In genomic region chr5:147162740-147163139, GRCh38 we compare ENCODE assay signal across 21 cellular contexts.
"Had no signal": no experiment of that assay in that cellular context is flagged by ENCODE, and none has a peak within 500 bp of the region (broad histone marks: within the 10 kb centered on the region; RNA-seq: fewer than 3 reads in every experiment).

No MANE protein-coding gene starts in this region.

- H3K36me3 Mint-ChIP-seq: memory B cell; naive B cell; natural killer cell treated with Interleukin-12 subunit alpha and Interleukin-12 subunit beta and Interleukin-15 and Interleukin-18, amount 100 ng/mL, for 72 hours; stimulated activated effector memory CD8-positive, alpha-beta T cell treated with anti-CD3 and anti-CD28 coated beads, Interleukin-12 subunit alpha, Interleukin-12 subunit beta, amount 100 ng/mL, for 72 hours had no signal

- H3K36me3 ChIP-seq: sigmoid colon, stomach, thyroid gland, vagina had no signal

- ATAC-seq: left lobe of liver; mucosa of descending colon; natural killer cell treated with Interleukin-12 subunit alpha and Interleukin-12 subunit beta and Interleukin-15 and Interleukin-18, amount 100 ng/mL, for 72 hours; psoas muscle; right cardiac atrium; stimulated activated effector memory CD8-positive, alpha-beta T cell treated with anti-CD3 and anti-CD28 coated beads, Interleukin-12 subunit alpha, Interleukin-12 subunit beta, amount 100 ng/mL, for 72 hours had no signal

- DNase-seq: cortex of kidney; kidney; mucosa of descending colon; naive B cell; nucleus accumbens; posterior cingulate gyrus; psoas muscle; right cardiac atrium; sigmoid colon; stimulated activated CD4-positive, alpha-beta T cell treated with anti-CD3 and anti-CD28 coated beads, Interleukin-2, amount 100 ng/mL, for 24 hours; stimulated activated CD4-positive, alpha-beta T cell treated with anti-CD3 and anti-CD28 coated beads, Interleukin-4, amount 100 ng/mL, for 24 hours; stimulated activated naive CD4-positive, alpha-beta T cell treated with Interleukin-2 at 50 U/mL for 16 hours; stomach; trophoblast cell had no signal

- H3K4me1 ChIP-seq: psoas muscle, stomach, thyroid gland, vagina had no signal

- H3K4me3 ChIP-seq: lung, mucosa of descending colon, psoas muscle, sigmoid colon, stomach, thyroid gland, vagina had no signal

- H3K4me1 Mint-ChIP-seq: memory B cell; naive B cell; stimulated activated effector memory CD8-positive, alpha-beta T cell treated with anti-CD3 and anti-CD28 coated beads, Interleukin-12 subunit alpha, Interleukin-12 subunit beta, amount 100 ng/mL, for 72 hours had no signal

- H3K27ac Mint-ChIP-seq: memory B cell; naive B cell; natural killer cell treated with Interleukin-12 subunit alpha and Interleukin-12 subunit beta and Interleukin-15 and Interleukin-18, amount 100 ng/mL, for 72 hours; stimulated activated effector memory CD8-positive, alpha-beta T cell treated with anti-CD3 and anti-CD28 coated beads, Interleukin-12 subunit alpha, Interleukin-12 subunit beta, amount 100 ng/mL, for 72 hours had no signal

- H3K27me3 ChIP-seq: sigmoid colon, stomach, thyroid gland, vagina had no signal

- H3K9me3 Mint-ChIP-seq: natural killer cell treated with Interleukin-12 subunit alpha and Interleukin-12 subunit beta and Interleukin-15 and Interleukin-18, amount 100 ng/mL, for 72 hours; stimulated activated effector memory CD8-positive, alpha-beta T cell treated with anti-CD3 and anti-CD28 coated beads, Interleukin-12 subunit alpha, Interleukin-12 subunit beta, amount 100 ng/mL, for 72 hours had no signal

- H3K4me3 Mint-ChIP-seq: memory B cell; naive B cell; natural killer cell treated with Interleukin-12 subunit alpha and Interleukin-12 subunit beta and Interleukin-15 and Interleukin-18, amount 100 ng/mL, for 72 hours; stimulated activated effector memory CD8-positive, alpha-beta T cell treated with anti-CD3 and anti-CD28 coated beads, Interleukin-12 subunit alpha, Interleukin-12 subunit beta, amount 100 ng/mL, for 72 hours had no signal

- H3K9me3 ChIP-seq: mucosa of descending colon, psoas muscle, sigmoid colon, stomach, thyroid gland, vagina had no signal
